In genomic region chr2:71452565-71452964, GRCh38 we compare ENCODE assay signal across 8 cellular contexts. TPM values are rescaled to one million over a fixed set of nuclear protein-coding genes. Genes with fewer than 3 reads are reported as not detected.
DNase-seq lines count a peak whose midpoint lies in the region; ATAC-seq, FAIRE-seq and TF ChIP-seq lines count a peak whose summit lies in the region.

No MANE protein-coding gene starts in this region.

- no peak overlapping the region for H2AK5ac ChIP-seq in H1 (ENCODE audit: low read depth, low read length)

- H3K4me3 ChIP-seq in A549 (no peak overlapping the region), GM12865 (ENCODE audit: low read depth, low read length) (no peak overlapping the region), H1 (ENCODE audit: extremely low read depth in 1 of 4, insufficient read depth in 2 of 4, low read depth in 3 of 4, low read length in 4 of 4) (peak overlapping the region in 1 of 4 experiments; percentile 62; a peak in 2 of 8 replicates)

- TF ChIP-seq POLR2A in A549 (IDR thresholded peaks at IDR 0.05; ENCODE audit: low read length) (no peak), H1 (IDR thresholded peaks at IDR 0.05; ENCODE audit: control extremely low read depth in 1 of 2, low read depth in 2 of 2, low read length in 2 of 2) (no peak)

- no peak overlapping the region for H2BK20ac ChIP-seq in H1 (ENCODE audit: low read length)

- peaks cover 23% of the 10 kb centered on the region for H3K4me1 Mint-ChIP-seq in mesothelial cell of epicardium

- H3K23me2 ChIP-seq in H1 (ENCODE audit: low read depth, low read length) = peaks cover 6% of the 10 kb centered on the region; the same call in 1 of the 2 replicates

- no peak overlapping the region for H4K5ac ChIP-seq in H1 (ENCODE audit: insufficient read length, low read depth, low read length)

- no peak overlapping the region for H3K4me3 Mint-ChIP-seq in mesothelial cell of epicardium

- H3K4me2 ChIP-seq in A549 (no peak overlapping the region), H1 (ENCODE audit: insufficient read depth in 1 of 2, low read depth in 2 of 2, low read length in 2 of 2) (no peak overlapping the region; a peak in 2 of 4 replicates)

- peak; percentile 62 to 70; a peak in 5 of 6 replicates for ATAC-seq in A549
- peak; percentile 53 for ATAC-seq in omental fat pad (ENCODE audit: low FRiP score)

- H3K27me3 ChIP-seq in H1 (replicated peaks in 1 of 4; ENCODE audit: control insufficient read depth in 3 of 4, extremely low read depth in 1 of 4, insufficient read depth in 3 of 4, low read length in 3 of 4) = peaks cover 0 to 23% (median 17%) of the 10 kb centered on the region in 4 experiments; a peak in 6 of 7 replicates

- H3K4me1 ChIP-seq in A549 = peaks cover 29% of the 10 kb centered on the region
- H3K4me1 ChIP-seq in H1 (replicated peaks in 1 of 4; ENCODE audit: control insufficient read depth in 3 of 4, insufficient read depth in 4 of 4, low read length in 3 of 4) = peaks cover 24 to 33% (median 27%) of the 10 kb centered on the region in 4 experiments

- no peak overlapping the region for H2AFZ ChIP-seq in H1 (ENCODE audit: low read length)

- no peak overlapping the region for H3K27ac Mint-ChIP-seq in mesothelial cell of epicardium

- H3K36me3 ChIP-seq in H1 (ENCODE audit: control insufficient read depth in 2 of 4, insufficient read depth in 4 of 4, low read length in 3 of 4) = no peaks in the 10 kb centered on the region

- H3K18ac ChIP-seq in H1 (ENCODE audit: extremely low read depth, low read length) = no peak overlapping the region

- no peak for TF ChIP-seq CTCF in A549 (IDR thresholded peaks at IDR 0.05)
- TF ChIP-seq CTCF in GM12865 (IDR thresholded peaks at IDR 0.05; ENCODE audit: insufficient read depth, low read depth, low read length, missing control alignments) = no peak
- peak; percentile 48 to 49 (median 48) for TF ChIP-seq CTCF in H1 (IDR thresholded peaks at IDR 0.05; ENCODE audit: control extremely low read depth in 1 of 3, insufficient read depth in 1 of 3, low read depth in 1 of 3, low read length in 3 of 3)
- TF ChIP-seq CTCF in omental fat pad (IDR thresholded peaks at IDR 0.05) = no peak
- no peak for TF ChIP-seq CTCF in mesothelial cell of epicardium (IDR thresholded peaks at IDR 0.05; ENCODE audit: unreplicated experiment)

- WGBS in A549 (ENCODE audit: missing lambda C conversion rate) = 48% methylated on average over 2 of the region's 2 CpGs
- WGBS in H1 (ENCODE audit: extremely low coverage in 1 of 2, insufficient coverage in 1 of 2, insufficient read length in 1 of 2, insufficient replicate concordance in 2 of 2, low coverage in 1 of 2, low lambda C conversion rate in 2 of 2, missing lambda C conversion rate in 1 of 2), 2 experiments = 49% methylated on average over 2 of the region's 2 CpGs; no CpG with 5 or more reads in 1 of the 2 experiments

- H3K79me1 ChIP-seq in H1 (ENCODE audit: low read depth, low read length) = no peaks in the 10 kb centered on the region; the same call in 1 of the 2 replicates

- POLR2A ChIA-PET in A549 (lab: Yijun Ruan, JAX) = no interaction called here
- POLR2A ChIA-PET in H1 (lab: Charles Lee; ENCODE audit: partially characterized antibody) = interaction anchor here (1.0 to 5.3 kb wide), 3 partner anchors 14 to 35 kb away, joined by 3 to 51 read pairs (median 5); no protein-coding TSS in a partner anchor

- no peaks in the 10 kb centered on the region for H3K36me3 Mint-ChIP-seq in mesothelial cell of epicardium

- no peak overlapping the region for H3K56ac ChIP-seq in H1 (replicated peaks; ENCODE audit: insufficient read length, low read depth, low read length)

- TF ChIP-seq EP300 in A549 (IDR thresholded peaks at IDR 0.05) (no peak), H1 (IDR thresholded peaks at IDR 0.05; ENCODE audit: borderline replicate concordance in 1 of 2, low read depth in 2 of 2, low read length in 2 of 2) (no peak)

- H3K27me3 Mint-ChIP-seq in mesothelial cell of epicardium (ENCODE audit: low read depth) = peaks cover 55% of the 10 kb centered on the region

- no peaks in the 10 kb centered on the region for H4K20me1 ChIP-seq in H1 (replicated peaks in 1 of 2; ENCODE audit: control insufficient read depth in 1 of 2, insufficient read depth in 2 of 2, low read length in 2 of 2)

- H3K14ac ChIP-seq in H1 (ENCODE audit: insufficient read length) = no peak overlapping the region

- H2BK120ac ChIP-seq in H1 (replicated peaks; ENCODE audit: low read depth, low read length) = no peak overlapping the region

- no peaks in the 10 kb centered on the region for H3K9me3 Mint-ChIP-seq in mesothelial cell of epicardium

- no peak overlapping the region for H2BK15ac ChIP-seq in H1 (ENCODE audit: low read length)

- H3K23ac ChIP-seq in H1 (ENCODE audit: insufficient read length) = no peak overlapping the region

- no peaks in the 10 kb centered on the region for H3K9me3 ChIP-seq in A549
- H3K9me3 ChIP-seq in H1 (ENCODE audit: insufficient read depth in 2 of 2, low read depth in 1 of 2, low read length in 1 of 2) = no peaks in the 10 kb centered on the region

- peak; percentile 40 to 46 for DNase-seq in A549 (ENCODE audit: low read depth in 1 of 2, low spot score in 1 of 2)
- peak; percentile 23 for DNase-seq in GM12865 (ENCODE audit: low read depth)
- peak; percentile 95 to 97 for DNase-seq in NOMO-1 (lab: John Stamatoyannopoulos, UW; ENCODE audit: unreplicated experiment in 2 of 2)
- no peak for DNase-seq in H1 (ENCODE audit: low read depth in 1 of 2, low spot score in 2 of 2)
- DNase-seq in omental fat pad (ENCODE audit: low spot score) = no peak
- no peak for DNase-seq in NCI-H2029 (lab: John Stamatoyannopoulos, UW)
- DNase-seq in mesothelial cell of epicardium (ENCODE audit: low spot score in 2 of 2, unreplicated experiment in 2 of 2) = no peak
- no peak for DNase-seq in frontal cortex (ENCODE audit: low spot score in 2 of 2)

- H4K8ac ChIP-seq in H1 (ENCODE audit: extremely low read depth, insufficient read depth, low read length) = no peak overlapping the region

- no peak overlapping the region for H4K91ac ChIP-seq in H1 (replicated peaks; ENCODE audit: insufficient read length, low read length)

- H3K4ac ChIP-seq in H1 (replicated peaks; ENCODE audit: insufficient read length, low read depth, low read length) = no peak overlapping the region

- H3K79me2 ChIP-seq in H1 (ENCODE audit: control insufficient read depth in 1 of 2, insufficient read depth in 2 of 2, low read length in 2 of 2) = no peaks in the 10 kb centered on the region

- H3K27ac ChIP-seq in A549 = no peak overlapping the region
- H3K27ac ChIP-seq in H1 (ENCODE audit: low read depth, low read length) = no peak overlapping the region

- FAIRE-seq in A549 (lab: Jason Lieb, UNC) (no peak), H1 (lab: Jason Lieb, UNC) (no peak), frontal cortex (lab: Jason Lieb, UNC) (no peak)

- no peak overlapping the region for H2BK5ac ChIP-seq in H1 (ENCODE audit: low read depth, low read length)

- TF ChIP-seq RAD21 in A549 (conservative IDR thresholded peaks at IDR 0.05 in 1 of 2, IDR thresholded peaks at IDR 0.05 in 1 of 2) (no peak), H1 (IDR thresholded peaks at IDR 0.05 in 1 of 2, conservative IDR thresholded peaks at IDR 0.05 in 1 of 2; ENCODE audit: low read depth in 2 of 2, low read length in 2 of 2) (peak; percentile 27 to 42; a peak in 2 of 4 replicates)

- no peak overlapping the region for H2BK12ac ChIP-seq in H1 (ENCODE audit: low read depth, low read length)

- CTCF ChIA-PET in A549 (lab: Yijun Ruan, JAX) (interaction anchor here (1.0 to 9.2 kb wide), 6 partner anchors 10 to 154 kb away, joined by 3 to 95 read pairs (median 4); partner anchors contain the start of gene ZNF638), H1 (lab: Charles Lee; ENCODE audit: partially characterized antibody) (interaction anchor here (1.3 to 21.6 kb wide), 8 partner anchors 9 to 78 kb away, joined by 3 to 211 read pairs (median 16); no protein-coding TSS in a partner anchor)

- no peak overlapping the region for H3K9ac ChIP-seq in H1 (replicated peaks in 1 of 4; ENCODE audit: extremely low read depth in 1 of 4, low read depth in 3 of 4, low read length in 3 of 4)

TF ChIP-seq in A549, 52 proteins besides CTCF, POLR2A, EP300 and RAD21 (continues in another document):
- no peak for TF ChIP-seq CBX8 (IDR thresholded peaks at IDR 0.05)
- no peak for TF ChIP-seq MAX (IDR thresholded peaks at IDR 0.05)
- TF ChIP-seq CEBPB (IDR thresholded peaks at IDR 0.05) = no peak
- TF ChIP-seq KDM1A (IDR thresholded peaks at IDR 0.05; ENCODE audit: low read depth) = no peak
- no peak for TF ChIP-seq ZSCAN20 (CRISPR knock-in tag; IDR thresholded peaks at IDR 0.05)
- no peak for TF ChIP-seq SMC3 (IDR thresholded peaks at IDR 0.05)

TF ChIP-seq in H1, 55 proteins besides CTCF, POLR2A, EP300 and RAD21 (continues in another document):
- TF ChIP-seq HDAC2 (IDR thresholded peaks at IDR 0.05; ENCODE audit: borderline replicate concordance in 1 of 2, low read depth in 2 of 2, low read length in 2 of 2) = no peak
- TF ChIP-seq NRF1 (IDR thresholded peaks at IDR 0.05; ENCODE audit: low read depth, low read length) = no peak
- peak; percentile 29 to 76; a peak in 2 of 4 replicates for TF ChIP-seq SIN3A (conservative IDR thresholded peaks at IDR 0.05 in 1 of 2, IDR thresholded peaks at IDR 0.05 in 1 of 2; ENCODE audit: low read depth in 1 of 2, low read length in 2 of 2)
- no peak for TF ChIP-seq CBX5 (IDR thresholded peaks at IDR 0.05; ENCODE audit: low read depth, low read length)
- peak; percentile 28; the same call in 1 of the 2 replicates for TF ChIP-seq TCF12 (IDR thresholded peaks at IDR 0.05; ENCODE audit: low read depth, low read length)
- peak; percentile 29; the same call in 1 of the 2 replicates for TF ChIP-seq POLR2AphosphoS5 (IDR thresholded peaks at IDR 0.05; ENCODE audit: low read depth, low read length)
- no peak for TF ChIP-seq RBBP5 (IDR thresholded peaks at IDR 0.05; ENCODE audit: borderline replicate concordance, low read depth, low read length)

RNA-seq across cellular contexts. Expression of gene DYSF, which starts 0.8 kb away (rescaled TPM):
- polyA plus RNA-seq in A549 (2011; rRNA removed) (0.36 and 0.38 TPM in 2 replicates), A549 (2017; fragmentation: RNase III; extraction: RNeasy Plus Mini Kit Qiagen cat#74134 plus additional on column Dnase treatment) (0.68 to 1.0 TPM (median 0.98 TPM) in 3 replicates), H1 (2011; rRNA removed) (5.8 and 6.6 TPM in 2 replicates)
- 0.20 and 0.25 TPM in 2 replicates for polyA plus RNA-seq in A549 (2012; cell fraction: cytosol; rRNA removed)
- 0.76 and 1.2 TPM in 2 replicates for polyA plus RNA-seq in A549 (2012; cell fraction: nucleus; rRNA removed)
- polyA minus RNA-seq in A549 (2011; rRNA and poly(A)+ RNA removed) = 1.2 and 2.6 TPM in 2 replicates
- total RNA-seq in H1 (2021; fragmentation: NEBNext Ultra II Directional; extraction: Animal tissue kit (Norgen Biotek cat#: 25700)) = 7.1 and 8.5 TPM in 2 replicates
- 2.5 TPM for polyA plus RNA-seq in H1 (2011; cell fraction: cytosol; rRNA removed)
- polyA plus RNA-seq in H1 (2011; cell fraction: nucleus; rRNA removed) = 9.9 TPM
- polyA plus RNA-seq in H1 (2012, experiment 1 of 2) = 6.1 to 8.1 TPM (median 7.4 TPM) in 4 replicates
- polyA plus RNA-seq in H1 (2012, experiment 2 of 2) = 6.2 TPM
- 4.5 TPM for polyA plus RNA-seq in H1 (2013, experiment 1 of 2)
- polyA plus RNA-seq in H1 (2013, experiment 2 of 2) = 3.6 TPM
- 7.3 and 8.0 TPM in 2 replicates for polyA minus RNA-seq in H1 (2011; rRNA and poly(A)+ RNA removed)
- polyA minus RNA-seq in H1 (2011; cell fraction: cytosol; rRNA and poly(A)+ RNA removed) = 6.2 TPM
- polyA minus RNA-seq in H1 (2011; cell fraction: nucleus; rRNA and poly(A)+ RNA removed) = 6.8 TPM
- total RNA-seq in omental fat pad (10 to 100 TPM in 3 of 4 donors, 1 to 10 TPM in 1; 7.9 to 70.5 (median 17.8) TPM), mesothelial cell of epicardium (0.96 to 2.1 TPM (median 1.4 TPM) in 3 replicates), frontal cortex (0.82 TPM)

Comparison
In these comparisons a context has a peak if more than half of its experiments do, and no peak if none do; other contexts are left out.
1. DNase-seq: peak in A549 (2 of 2), GM12865 (single experiment) and NOMO-1 (2 of 2); none in H1 (0 of 2), omental fat pad (single experiment), NCI-H2029 (single experiment), mesothelial cell of epicardium (0 of 2) and frontal cortex (0 of 2).
2. CTCF ChIP-seq: peak in H1 (3 of 3); none in A549 (single experiment), GM12865 (single experiment), omental fat pad (0 of 3) and mesothelial cell of epicardium (single experiment).
3. Of the 18 proteins assayed by ChIP-seq in both H1 and A549: peak only in H1: CTCF and RAD21; only in A549: none; in both: none; in neither: 16.